In the genomic region with DNA sequence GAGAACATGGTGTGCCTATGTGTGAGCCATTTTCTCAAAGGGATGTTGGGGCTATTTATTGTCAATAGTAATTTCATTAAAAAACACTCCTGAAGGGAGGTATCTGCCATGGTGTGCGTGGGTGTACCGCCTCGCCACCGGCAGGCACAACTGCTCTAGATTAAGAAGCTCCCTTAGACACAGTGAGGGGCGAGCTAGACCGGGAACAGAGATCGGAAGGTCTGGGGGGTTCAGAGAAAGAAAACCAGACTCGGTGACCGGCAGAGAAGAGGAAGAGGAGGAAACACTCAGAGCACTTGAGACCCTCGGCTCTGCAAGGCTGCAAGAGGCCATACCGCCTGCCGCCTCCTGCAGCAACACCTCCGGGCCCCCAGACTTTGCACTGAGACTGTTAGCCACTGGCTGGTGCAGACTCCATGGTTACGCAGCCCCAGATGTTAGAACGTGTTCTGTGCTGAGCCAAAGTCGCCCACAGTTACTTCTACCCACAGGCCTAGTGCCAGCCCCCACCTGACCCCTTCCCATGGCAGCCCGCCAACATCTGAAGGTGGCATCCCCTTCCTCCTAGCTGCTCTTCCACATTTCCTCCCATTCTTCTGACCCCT, we compare ENCODE assay signal across 15 cellular contexts. TPM values are rescaled to one million over a fixed set of nuclear protein-coding genes. Genes with fewer than 3 reads are reported as not detected.
DNase-seq lines count a peak whose midpoint lies in the region; ATAC-seq, FAIRE-seq and TF ChIP-seq lines count a peak whose summit lies in the region.
"Had no signal": no experiment of that assay in that cellular context is flagged by ENCODE, and none has a peak within 500 bp of the region (broad histone marks: within the 10 kb centered on the region; RNA-seq: fewer than 3 reads in every experiment).

No MANE protein-coding gene starts in this region.

- H4K20me1 ChIP-seq in K562 (replicated peaks; ENCODE audit: control insufficient read depth, insufficient read depth, low read length) = peaks cover 8% of the 10 kb centered on the region

- no peak for TF ChIP-seq POLR2A in K562 (conservative IDR thresholded peaks at IDR 0.05)
- no peak for TF ChIP-seq POLR2A in GM12891 (IDR thresholded peaks at IDR 0.05; ENCODE audit: low read depth, low read length)

- H3K9me3 ChIP-seq in K562 (replicated peaks; ENCODE audit: control insufficient read depth, insufficient read depth, low read depth, low read length) (no peaks in the 10 kb centered on the region), thoracic aorta (no peaks in the 10 kb centered on the region)

- H3K4me1 ChIP-seq in K562 (replicated peaks in 1 of 2; ENCODE audit: control insufficient read depth in 2 of 2, insufficient read depth in 2 of 2, low read length in 2 of 2) = peaks cover 0 to 5% of the 10 kb centered on the region in 2 experiments; a peak in 1 of 5 replicates
- peaks cover 53 to 86% of the 10 kb centered on the region in 2 donors for H3K4me1 ChIP-seq in thoracic aorta (ENCODE audit: control insufficient read depth in 1 of 2, low read depth in 2 of 2)

- H3K27ac Mint-ChIP-seq in HFFc6 (peak overlapping the region; percentile 19), glutamatergic neuron (ENCODE audit: unreplicated experiment) (no peak overlapping the region), CD14-positive monocyte (no peak overlapping the region)
- no peak overlapping the region for H3K27ac Mint-ChIP-seq in activated CD4-positive, alpha-beta memory T cell treated with anti-CD3 and anti-CD28 coated beads for 36 hours
- H3K27ac Mint-ChIP-seq: B cell; CD4-positive, alpha-beta memory T cell; GM23338 had no signal

- DNase-seq in HFFc6 (no peak), K562 (ENCODE audit: extremely low read depth in 1 of 4, low spot score in 3 of 4) (no peak), glutamatergic neuron (no peak), thoracic aorta (ENCODE audit: low spot score) (no peak), CD14-positive monocyte (ENCODE audit: low spot score) (no peak), GM12891 (ENCODE audit: insufficient read length, low spot score) (no peak), iPS-NIHi7 (ENCODE audit: extremely low spot score) (no peak)
- no peak for DNase-seq in activated CD4-positive, alpha-beta memory T cell treated with anti-CD3 and anti-CD28 coated beads for 36 hours
- DNase-seq: CD4-positive, alpha-beta memory T cell; DMS79; IMR-90 had no signal

- BruUV-seq in K562 (replicated peaks; lab: Mats Ljungman, UMichigan) = no TSS peak

- ATAC-seq in K562 (no peak), thoracic aorta (ENCODE audit: insufficient number of reproducible peaks, low FRiP score, low read depth) (no peak)

- H3K36me3 ChIP-seq in K562 (ENCODE audit: control insufficient read depth, insufficient read depth, low read length) (no peaks in the 10 kb centered on the region), thoracic aorta (peaks cover 63% of the 10 kb centered on the region)

- H3K27me3 ChIP-seq in K562 (ENCODE audit: control insufficient read depth in 2 of 2, insufficient read depth in 2 of 2, low read length in 2 of 2) (peaks cover 50 to 83% of the 10 kb centered on the region in 2 experiments), thoracic aorta (replicated peaks; ENCODE audit: insufficient read depth) (no peaks in the 10 kb centered on the region)

- CTCF ChIA-PET in K562 (lab: Yijun Ruan, JAX; ENCODE audit: low intra/inter-chr PET ratio) = interaction anchor here (0.5 to 3.3 kb wide), 4 partner anchors 265 to 607 kb away, joined by 4 to 53 read pairs (median 6); no protein-coding TSS in a partner anchor
- CTCF ChIA-PET in activated CD4-positive, alpha-beta memory T cell treated with anti-CD3 and anti-CD28 coated beads for 36 hours (lab: Charles Lee) = interaction anchor here (0.6 to 7.2 kb wide), 15 partner anchors 10 to 460 kb away, joined by 3 to 98 read pairs (median 5); no protein-coding TSS in a partner anchor

- H2AFZ ChIP-seq in K562 (ENCODE audit: low read depth, low read length) = no peak overlapping the region
- H2AFZ ChIP-seq: GM23338 had no signal

- H3K9me3 Mint-ChIP-seq in HFFc6 = no peaks in the 10 kb centered on the region
- H3K9me3 Mint-ChIP-seq in glutamatergic neuron (ENCODE audit: unreplicated experiment) = peaks cover 15% of the 10 kb centered on the region
- peaks cover 0 to 6% (median 3%) of the 10 kb centered on the region in 7 donors for H3K9me3 Mint-ChIP-seq in CD14-positive monocyte
- H3K9me3 Mint-ChIP-seq in activated CD4-positive, alpha-beta memory T cell treated with anti-CD3 and anti-CD28 coated beads for 36 hours = peaks cover 4% of the 10 kb centered on the region

- FAIRE-seq in K562 (lab: Jason Lieb, UNC) (no peak), GM12891 (lab: Jason Lieb, UNC) (no peak)
- FAIRE-seq: A204.1, G401.6 had no signal

- no peak overlapping the region for H3K4me2 ChIP-seq in K562 (ENCODE audit: insufficient read depth, low read length)
- H3K4me2 ChIP-seq: GM23338 had no signal

- TF ChIP-seq EP300 in K562 (IDR thresholded peaks at IDR 0.05; ENCODE audit: low read length) = no peak

- H3K9me1 ChIP-seq in K562 (ENCODE audit: control insufficient read depth, insufficient read depth, low read length) = no peaks in the 10 kb centered on the region

- H3K4me3 Mint-ChIP-seq in HFFc6 (no peak overlapping the region), glutamatergic neuron (ENCODE audit: unreplicated experiment) (peak overlapping the region; percentile 55), CD14-positive monocyte (no peak overlapping the region)
- H3K4me3 Mint-ChIP-seq in activated CD4-positive, alpha-beta memory T cell treated with anti-CD3 and anti-CD28 coated beads for 36 hours = no peak overlapping the region
- H3K4me3 Mint-ChIP-seq: B cell; CD4-positive, alpha-beta memory T cell; GM23338 had no signal

- H3K79me2 ChIP-seq in K562 (ENCODE audit: control insufficient read depth, insufficient read depth, low read length) = no peaks in the 10 kb centered on the region

- no peak overlapping the region for H3K9ac ChIP-seq in K562 (ENCODE audit: insufficient read depth in 1 of 2, low read depth in 2 of 2, low read length in 2 of 2)

- peaks cover 15% of the 10 kb centered on the region for H3K27me3 Mint-ChIP-seq in HFFc6 (ENCODE audit: insufficient read depth)
- H3K27me3 Mint-ChIP-seq in glutamatergic neuron (ENCODE audit: unreplicated experiment) = peaks cover 4% of the 10 kb centered on the region
- H3K27me3 Mint-ChIP-seq in CD14-positive monocyte (ENCODE audit: low read depth in 3 of 3) = peaks cover 1 to 6% (median 1%) of the 10 kb centered on the region in 3 donors
- peaks cover 8% of the 10 kb centered on the region for H3K27me3 Mint-ChIP-seq in activated CD4-positive, alpha-beta memory T cell treated with anti-CD3 and anti-CD28 coated beads for 36 hours
- H3K27me3 Mint-ChIP-seq: B cell had no signal

- POLR2A ChIA-PET in K562 (lab: Yijun Ruan, JAX) = interaction anchor here (1.2 to 1.3 kb wide), 3 partner anchors 82 to 450 kb away, joined by 3 to 4 read pairs (median 4); no protein-coding TSS in a partner anchor
- POLR2A ChIA-PET in activated CD4-positive, alpha-beta memory T cell treated with anti-CD3 and anti-CD28 coated beads for 36 hours (lab: Charles Lee) = no interaction called here

- intact Hi-C loops in K562 (cut with micrococcal nuclease) (loop anchor here (5.0 kb wide), 6 partner anchors 206 to 736 kb away; a partner anchor contains a TSS), CD14-positive monocyte (cut with micrococcal nuclease) (no loop called here)
- intact Hi-C loops in activated CD4-positive, alpha-beta memory T cell treated with anti-CD3 and anti-CD28 coated beads for 36 hours (cut with micrococcal nuclease) = loop anchor here (2.0 kb wide), 2 partner anchors 323 to 607 kb away; no protein-coding TSS in a partner anchor

- H3K27ac ChIP-seq in K562 (ENCODE audit: extremely low read depth, low read depth, low read length) (no peak overlapping the region), thoracic aorta (peak overlapping the region; percentile 30 to 35)

- H3K36me3 Mint-ChIP-seq in HFFc6 (ENCODE audit: low read depth) = peaks cover 67% of the 10 kb centered on the region
- H3K36me3 Mint-ChIP-seq in glutamatergic neuron (ENCODE audit: unreplicated experiment) = peaks cover 26% of the 10 kb centered on the region
- H3K36me3 Mint-ChIP-seq in CD14-positive monocyte = no peaks in the 10 kb centered on the region
- H3K36me3 Mint-ChIP-seq in activated CD4-positive, alpha-beta memory T cell treated with anti-CD3 and anti-CD28 coated beads for 36 hours = peaks cover 2% of the 10 kb centered on the region
- H3K36me3 Mint-ChIP-seq: CD4-positive, alpha-beta memory T cell had no signal

- peaks cover 39% of the 10 kb centered on the region for H3K4me1 Mint-ChIP-seq in HFFc6 (ENCODE audit: low read depth)
- H3K4me1 Mint-ChIP-seq in glutamatergic neuron (ENCODE audit: low read depth, unreplicated experiment) = peaks cover 19% of the 10 kb centered on the region
- peaks cover 5% of the 10 kb centered on the region for H3K4me1 Mint-ChIP-seq in CD14-positive monocyte
- peaks cover 3% of the 10 kb centered on the region for H3K4me1 Mint-ChIP-seq in activated CD4-positive, alpha-beta memory T cell treated with anti-CD3 and anti-CD28 coated beads for 36 hours (ENCODE audit: low read depth)

- in situ Hi-C loops in K562 (cut with MboI) = loop anchor here (5.0 kb wide), 3 partner anchors 461 to 736 kb away; a partner anchor contains a TSS

- no peak for TF ChIP-seq CTCF in HFFc6 (IDR thresholded peaks at IDR 0.05)
- TF ChIP-seq CTCF in K562 (IDR thresholded peaks at IDR 0.05 in 2 of 3, conservative IDR thresholded peaks at IDR 0.05 in 1 of 3; ENCODE audit: insufficient read depth in 2 of 3, low read depth in 1 of 3, low read length in 3 of 3) = no peak
- no peak for TF ChIP-seq CTCF in glutamatergic neuron (IDR thresholded peaks at IDR 0.05; ENCODE audit: partially characterized antibody, unreplicated experiment)
- TF ChIP-seq CTCF in thoracic aorta (IDR thresholded peaks at IDR 0.05) = no peak
- TF ChIP-seq CTCF in CD14-positive monocyte (IDR thresholded peaks at IDR 0.05) = no peak

- 4% methylated on average over 16 of the region's 17 CpGs for WGBS in K562 (ENCODE audit: insufficient coverage, low coverage, missing lambda C conversion rate)

- no peak for TF ChIP-seq RAD21 in K562 (CRISPR knock-in tag; conservative IDR thresholded peaks at IDR 0.05 in 1 of 2, IDR thresholded peaks at IDR 0.05 in 1 of 2)

- H3K4me3 ChIP-seq in K562 (no peak overlapping the region), thoracic aorta (peak overlapping the region; percentile 30)
- H3K4me3 ChIP-seq: GM23338 had no signal

RNA-seq across cellular contexts. Expression of a gene that starts 18.1 kb away (rescaled TPM):
- 10 to 100 TPM; 63.1 to 97.5 (median 72.8) TPM for total RNA-seq in HFFc6 (2021; fragmentation: NEBNext Ultra II Directional; extraction: Animal tissue kit (Norgen Biotek cat#: 25700))
- not detected in 2 replicates for total RNA-seq in K562 (2011; cell fraction: chromatin; rRNA removed; ENCODE audit: low replicate concordance)
- 0.17 TPM in 1 of 2 replicates, not detected in the other for total RNA-seq in K562 (2011; cell fraction: nucleolus; rRNA removed)
- not detected in 2 replicates for total RNA-seq in K562 (2011; cell fraction: nucleoplasm; rRNA removed)
- total RNA-seq in K562 (2014; rRNA removed) (0.08 TPM in 1 of 2 replicates, not detected in the other), K562 (2014; rRNA removed; fragmentation: Illumina TruSeq; extraction: Trizol) (not detected in 2 replicates), K562 (2015; rRNA removed; fragmentation: Illumina TruSeq; extraction: Trizol) (0.11 TPM in 1 of 2 replicates, not detected in the other), K562 (2021) (0.20 and 0.33 TPM in 2 replicates), glutamatergic neuron (ENCODE audit: unreplicated experiment) (7.5 TPM), thoracic aorta (100 to 1,000 TPM; 406 to 488 TPM)
- polyA plus RNA-seq in K562 (2011; rRNA removed) (0.08 and 0.22 TPM in 2 replicates), K562 (2014; fragmentation: Illumina TruSeq; extraction: Trizol) (0.08 and 0.10 TPM in 2 replicates), K562 (2014; fragmentation: Nextera tagmentation; extraction: Ambion mirVana) (not detected), K562 (2014; rRNA removed) (0.09 and 0.12 TPM in 2 replicates), CD14-positive monocyte (under 1 TPM; 0.48 to 0.55 TPM)
- 0.24 TPM in 1 of 2 replicates, not detected in the other for polyA plus RNA-seq in K562 (2011; cell fraction: cytosol; rRNA removed)
- polyA plus RNA-seq in K562 (2011; cell fraction: nucleus; rRNA removed) = 0.31 TPM in 1 of 2 replicates, not detected in the other
- 0.12 and 0.47 TPM in 2 replicates for polyA plus RNA-seq in K562 (2012)
- not detected in 2 replicates for polyA minus RNA-seq in K562 (2011; rRNA and poly(A)+ RNA removed)
- not detected in 2 replicates for polyA minus RNA-seq in K562 (2011; cell fraction: cytosol; rRNA and poly(A)+ RNA removed)
- 0.27 TPM in 1 of 2 replicates, not detected in the other for polyA minus RNA-seq in K562 (2011; cell fraction: nucleus; rRNA and poly(A)+ RNA removed)
- 0.22 TPM for polyA plus RNA-seq in GM12891 (2012; ENCODE audit: low read depth, missing spikeins)
- 1 to 10 TPM; 3.9 to 4.8 TPM for total RNA-seq in activated CD4-positive, alpha-beta memory T cell treated with anti-CD3 and anti-CD28 coated beads for 36 hours
- polyA plus RNA-seq: CD4-positive, alpha-beta memory T cell had no signal

Comparison
In these comparisons a context has a peak if more than half of its experiments do, and no peak if none do; other contexts are left out.
1. RNA of a gene that starts 18.1 kb away (total RNA-seq): 406 to 488 TPM in thoracic aorta; 63.1 to 97.5 TPM in HFFc6, 7.5 TPM in glutamatergic neuron (single experiment), 3.9 to 4.8 TPM in activated CD4-positive, alpha-beta memory T cell treated with anti-CD3 and anti-CD28 coated beads for 36 hours and 0.08 to 0.33 TPM in K562; every median in the first group is over 4 times any median in the second.
2. intact Hi-C loops: an anchor here in K562 (5.0 kb wide) and activated CD4-positive, alpha-beta memory T cell treated with anti-CD3 and anti-CD28 coated beads for 36 hours (2.0 kb wide); none called in CD14-positive monocyte.